ENCODE assay signal across 26 cellular contexts in the genomic region with DNA sequence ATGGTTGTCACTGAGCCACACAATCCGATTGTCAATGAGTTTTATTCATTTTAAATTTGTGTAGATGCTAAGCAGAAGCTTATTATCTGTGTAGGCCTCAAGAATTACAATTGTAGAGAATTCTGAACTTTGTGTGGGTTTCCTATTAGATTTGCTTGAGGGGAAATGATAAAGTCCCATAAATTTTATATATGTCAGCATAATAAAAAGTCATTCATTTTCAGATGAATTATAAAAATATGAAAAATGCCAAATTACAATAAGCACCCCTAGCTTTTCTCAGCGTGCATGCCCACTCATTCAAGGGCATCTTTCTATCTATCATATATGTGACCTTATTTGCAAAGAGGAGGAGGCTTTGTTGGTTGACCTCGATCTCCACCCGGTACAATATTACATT.
"Had no signal": no experiment of that assay in that cellular context is flagged by ENCODE, and none has a peak within 500 bp of the region (broad histone marks: within the 10 kb centered on the region; RNA-seq: fewer than 3 reads in every experiment).

No MANE protein-coding gene starts in this region.

- ATAC-seq: effector memory CD8-positive, alpha-beta T cell; esophagus mucosa; gastrocnemius medialis; heart right ventricle; left cardiac atrium; left lung; left ventricle myocardium superior; lower lobe of right lung had no signal

- H3K4me3 ChIP-seq: colonic mucosa, esophagus squamous epithelium, gastrocnemius medialis, heart right ventricle, left lung, lower lobe of right lung, mucosa of descending colon had no signal

- FAIRE-seq: endometrium, islet of Langerhans, keratinocyte had no signal

- H3K27ac ChIP-seq: colonic mucosa, epithelial cell of prostate, esophagus squamous epithelium, gastrocnemius medialis, heart right ventricle, left lung, lower lobe of right lung had no signal

- H3K36me3 ChIP-seq: colonic mucosa, esophagus squamous epithelium, gastrocnemius medialis, heart right ventricle, left lung, lower lobe of right lung had no signal

- H3K9me3 ChIP-seq: colonic mucosa, esophagus squamous epithelium, gastrocnemius medialis, left lung, lower lobe of right lung, mucosa of descending colon had no signal

- H3K27me3 ChIP-seq: colonic mucosa, esophagus squamous epithelium, gastrocnemius medialis, heart right ventricle, left lung had no signal

- H3K4me1 ChIP-seq: colonic mucosa, esophagus squamous epithelium, gastrocnemius medialis, heart right ventricle, left lung, lower lobe of right lung had no signal

- DNase-seq: colonic mucosa; cortex of kidney; effector CD8-positive, alpha-beta T cell; effector memory CD8-positive, alpha-beta T cell; endodermal cell; erythroblast; esophagus squamous epithelium; foreskin fibroblast; foreskin melanocyte; gastrocnemius medialis; glutamatergic neuron; head of caudate nucleus; heart right ventricle; hippocampal formation; left cardiac atrium; left lung; left ventricle myocardium superior; lower lobe of right lung; mesenchymal stem cell; mucosa of descending colon; naive B cell had no signal
